ENCODE assay signal across 13 cellular contexts in genomic region chr6:69921611-69922010, GRCh38. TPM values are rescaled to one million over a fixed set of nuclear protein-coding genes. Genes with fewer than 3 reads are reported as not detected.
DNase-seq lines count a peak whose midpoint lies in the region; ATAC-seq and TF ChIP-seq lines count a peak whose summit lies in the region.
"Not testable (repeated sequence)": the region's sequence is repeated elsewhere in the genome, so short reads cannot be mapped to it uniquely, and the experiment has no call there.
"Had no signal": no experiment of that assay in that cellular context is flagged by ENCODE, and none has a peak within 500 bp of the region (broad histone marks: within the 10 kb centered on the region; RNA-seq: fewer than 3 reads in every experiment).

No MANE protein-coding gene starts in this region.

- H2AFZ ChIP-seq in GM23338: not testable (repeated sequence)

- not testable (repeated sequence) for H3K27ac Mint-ChIP-seq in GM23338

- not testable (repeated sequence) for H3K27me3 Mint-ChIP-seq in GM23338 (ENCODE audit: insufficient read depth, low read depth, poor library complexity)

- H4K20me1 ChIP-seq in GM23338 (replicated peaks; ENCODE audit: insufficient read depth): not testable (repeated sequence)

- not testable (repeated sequence) for H3F3A ChIP-seq in GM23338 (replicated peaks; ENCODE audit: low read depth)

- H3K79me2 ChIP-seq in GM23338 (replicated peaks; ENCODE audit: insufficient read depth): not testable (repeated sequence)

- not testable (repeated sequence) for H3K4me3 ChIP-seq in GM23338; HEK293 (ENCODE audit: low read depth, low read length)

- H3K9me2 ChIP-seq in GM23338 (ENCODE audit: insufficient read depth): not testable (repeated sequence)

- H3K27ac ChIP-seq in GM23338 (ENCODE audit: low read depth): peak overlapping the region; percentile 7; the same call in 1 of the 2 replicates
- not testable (repeated sequence) for H3K27ac ChIP-seq in HEK293 (ENCODE audit: extremely low read depth, low read depth, low read length)

- H3K27me3 ChIP-seq in GM23338 (ENCODE audit: insufficient read depth): not testable (repeated sequence)

- H3K4me3 Mint-ChIP-seq in GM23338: not testable (repeated sequence)

- H3K36me3 Mint-ChIP-seq in GM23338 (ENCODE audit: low read depth): not testable (repeated sequence)

- not testable (repeated sequence) for H3K4me2 ChIP-seq in GM23338

- H3K4me1 ChIP-seq in GM23338 (ENCODE audit: insufficient read depth); HEK293 (ENCODE audit: control insufficient read depth, insufficient read depth, low read length): not testable (repeated sequence)

- ATAC-seq in GM23338: not testable (repeated sequence)

- POLR2A ChIA-PET in HEK293 (lab: Yijun Ruan, JAX): not testable (repeated sequence)

- H3K4me1 Mint-ChIP-seq in GM23338: not testable (repeated sequence)

- not testable (repeated sequence) for TF ChIP-seq CTCF in GM23338 (conservative IDR thresholded peaks at IDR 0.05; ENCODE audit: low read depth in 2 of 2); HEK293 (tag by site-specific recombination; IDR thresholded peaks at IDR 0.05)

- DNase-seq in GM23338 (ENCODE audit: low spot score): not testable (repeated sequence)
- DNase-seq in NCI-H2171 (lab: John Stamatoyannopoulos, UW): peak; percentile 6
- peak; percentile 35 for DNase-seq in NCI-H2171 treated with DMSO at 0.1 percent for 48 hours (lab: John Stamatoyannopoulos, UW)

- CTCF ChIA-PET in HEK293 (lab: Yijun Ruan, JAX): interaction anchor here (0.6 to 0.7 kb wide), 2 partner anchors 49 to 59 kb away, joined by 3 to 4 read pairs; no protein-coding TSS in a partner anchor

- not testable (repeated sequence) for H3K9me3 ChIP-seq in HEK293 (ENCODE audit: control insufficient read depth, insufficient read depth, low read depth, low read length)

- not testable (repeated sequence) for H3K36me3 ChIP-seq in GM23338 (ENCODE audit: insufficient read depth); HEK293 (ENCODE audit: control insufficient read depth in 2 of 2, insufficient read depth in 1 of 2, low read length in 2 of 2)

- peaks cover 17% of the 10 kb centered on the region; the same call in 2 of the 3 replicates for H3K9me3 Mint-ChIP-seq in GM23338

TF ChIP-seq in HEK293, 187 proteins besides CTCF, POLR2A, EP300 and RAD21:
- peak; percentile 92 for TF ChIP-seq ZNF558 (tag by site-specific recombination; IDR thresholded peaks at IDR 0.05)

RNA-seq across cellular contexts. Expression of gene COL19A1, which starts 55.3 kb away (rescaled TPM):
- not detected in 2 replicates for total RNA-seq in GM23338 (2014; rRNA removed; shearing (Covaris generic))
- polyA plus RNA-seq in GM23338 (2016; fragmentation: Nextera tagmentation; extraction: Ambion mirVana): 0.03 TPM in 1 of 2 replicates, not detected in the other
- total RNA-seq: A172; Caco-2; Calu3; CD4-positive, alpha-beta memory T cell; CD4-positive, alpha-beta T cell had no signal
- polyA plus RNA-seq: A549; CD14-positive monocyte; CD4-positive, CD25-positive, alpha-beta regulatory T cell; CD8-positive, alpha-beta memory T cell had no signal
